ENCODE assay signal across 8 cellular contexts in the genomic region with DNA sequence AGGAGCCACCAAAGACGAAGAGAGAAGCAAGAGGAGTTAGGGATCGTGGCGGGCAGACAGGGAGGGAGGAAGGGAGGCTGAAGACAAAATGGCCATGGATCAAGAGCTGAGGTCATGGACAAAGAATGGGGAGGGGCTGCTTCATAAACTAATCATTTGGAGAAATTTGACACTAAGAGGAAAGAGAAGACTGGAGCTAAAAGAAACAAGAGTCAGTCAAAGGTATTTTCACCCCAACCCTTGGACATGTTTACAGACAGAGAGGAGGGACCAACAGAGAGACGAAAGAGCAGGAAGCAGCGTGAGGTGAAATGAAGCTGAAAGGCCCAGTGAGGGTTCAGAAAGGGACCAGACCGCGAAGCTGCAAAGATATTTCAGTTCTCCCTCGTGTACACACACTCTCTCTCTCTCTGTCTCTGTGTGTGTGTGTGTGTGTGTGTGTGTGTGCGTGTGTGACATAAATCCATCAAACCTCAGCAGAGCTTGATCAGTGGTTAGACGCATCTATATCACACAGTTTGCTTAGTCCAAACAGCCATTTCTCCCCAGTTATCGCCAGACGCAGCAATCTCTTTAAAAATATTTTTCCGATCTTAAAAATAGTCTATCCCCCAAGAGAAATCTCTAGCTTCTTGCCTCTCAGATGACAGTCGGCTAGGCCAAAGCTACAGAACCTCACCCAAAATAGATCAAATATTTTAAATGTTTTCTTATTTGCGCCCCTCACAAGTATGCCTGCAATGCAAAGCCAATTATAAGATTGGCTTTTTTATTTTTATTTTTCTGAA. TPM values are rescaled to one million over a fixed set of nuclear protein-coding genes. Genes with fewer than 3 reads are reported as not detected.
DNase-seq lines count a peak whose midpoint lies in the region; ATAC-seq and TF ChIP-seq lines count a peak whose summit lies in the region.

No MANE protein-coding gene starts in this region.

- TF ChIP-seq CTCF in OCI-LY3 (IDR thresholded peaks at IDR 0.05; ENCODE audit: low read depth, low read length) (no peak), MM.1S (IDR thresholded peaks at IDR 0.05; ENCODE audit: low read length) (no peak)

- H3K79me2 ChIP-seq in OCI-LY3 (ENCODE audit: low read length), result no peaks in the 10 kb centered on the region
- no peaks in the 10 kb centered on the region for H3K79me2 ChIP-seq in MM.1S (ENCODE audit: low read length)

- in situ Hi-C loops in KBM-7 (cut with MboI; ENCODE audit: low pct_unique_long_range_greater_than_20kb, low sequenced_read_pairs), result no loop called here

- H3K9ac ChIP-seq in OCI-LY3 (ENCODE audit: low read length) (no peak overlapping the region), MM.1S (ENCODE audit: low read length) (no peak overlapping the region)

- peaks cover 11% of the 10 kb centered on the region for H3K4me1 ChIP-seq in OCI-LY3 (ENCODE audit: low read length)
- peaks cover 11% of the 10 kb centered on the region for H3K4me1 ChIP-seq in mesodermal cell (ENCODE audit: control insufficient read depth, insufficient read depth, low read length, poor library complexity, severe bottlenecking)
- no peaks in the 10 kb centered on the region for H3K4me1 ChIP-seq in MM.1S (ENCODE audit: low read length)

- 91 to 95% methylated on average over 8 to 9 of the region's 15 CpGs for WGBS in mesodermal cell (ENCODE audit: insufficient coverage in 2 of 2), 2 experiments

- no peaks in the 10 kb centered on the region for H3F3A ChIP-seq in MM.1S (ENCODE audit: insufficient read depth, low read length)

- H3K4me3 ChIP-seq in OCI-LY3 (ENCODE audit: low read length) (no peak overlapping the region), mesodermal cell (ENCODE audit: extremely low read depth, insufficient read depth, low read length, poor library complexity, severe bottlenecking) (no peak overlapping the region), MM.1S (ENCODE audit: low read length) (no peak overlapping the region)

- H3K27ac ChIP-seq in OCI-LY3 (ENCODE audit: low read length) (no peak overlapping the region), mesodermal cell (ENCODE audit: low read depth, low read length, severe bottlenecking) (peak overlapping the region; percentile 41), MM.1S (ENCODE audit: low read length) (no peak overlapping the region)

- no peaks in the 10 kb centered on the region for H3K9me3 ChIP-seq in OCI-LY3 (ENCODE audit: insufficient read depth, low read length)
- no peaks in the 10 kb centered on the region for H3K9me3 ChIP-seq in mesodermal cell (ENCODE audit: control insufficient read depth, low read length)
- H3K9me3 ChIP-seq in MM.1S (replicated peaks; ENCODE audit: insufficient read depth, low read length), result no peaks in the 10 kb centered on the region

- H3K9me2 ChIP-seq in MM.1S (replicated peaks; ENCODE audit: insufficient read depth, low read length), result no peaks in the 10 kb centered on the region

- H3K27me3 ChIP-seq in OCI-LY3 (ENCODE audit: low read depth, low read length), result no peaks in the 10 kb centered on the region
- H3K27me3 ChIP-seq in MM.1S (replicated peaks; ENCODE audit: insufficient read depth, low read length), result no peaks in the 10 kb centered on the region

- H2AFZ ChIP-seq in OCI-LY3 (ENCODE audit: low read depth, low read length), result peak overlapping the region; percentile 54; the same call in 1 of the 2 replicates
- no peak overlapping the region for H2AFZ ChIP-seq in MM.1S (ENCODE audit: low read length)

- H3K4me2 ChIP-seq in OCI-LY3 (ENCODE audit: low read length), result 0 out of 2 replicates have a peak overlapping the region, but pooled peaks have one; percentile 1
- H3K4me2 ChIP-seq in MM.1S (ENCODE audit: low read depth, low read length), result no peak overlapping the region

- H4K20me1 ChIP-seq in OCI-LY3 (ENCODE audit: insufficient read depth, low read length), result no peaks in the 10 kb centered on the region
- H4K20me1 ChIP-seq in MM.1S (ENCODE audit: insufficient read depth, low read length), result no peaks in the 10 kb centered on the region

- DNase-seq in EL (peak; percentile 39), NCI-H345 treated with DMSO at 0.1 percent for 48 hours (lab: John Stamatoyannopoulos, UW; ENCODE audit: unreplicated experiment) (no peak), KBM-7 (no peak), MM.1S (no peak)
- no peak for DNase-seq in stimulated activated CD4-positive, alpha-beta T cell treated with anti-CD3 and anti-CD28 coated beads, Interleukin-1b, Interleukin-23, amount 100 ng/mL, for 48 hours

- H3K36me3 ChIP-seq in OCI-LY3 (replicated peaks; ENCODE audit: low read depth, low read length) (no peaks in the 10 kb centered on the region), mesodermal cell (ENCODE audit: control insufficient read depth, insufficient read depth, low read length) (no peaks in the 10 kb centered on the region), MM.1S (replicated peaks; ENCODE audit: insufficient read depth, low read length) (no peaks in the 10 kb centered on the region)

- ATAC-seq in GM21717 (IDR thresholded peaks at IDR 0.05; ENCODE audit: unreplicated experiment), result peak; percentile 81

RNA-seq across cellular contexts. Expression of gene CALD1, which starts 12.5 kb away (rescaled TPM):
- 467 TPM for polyA plus RNA-seq in mesodermal cell (2013, experiment 1 of 2)
- 520 TPM for polyA plus RNA-seq in mesodermal cell (2013, experiment 2 of 2)
